Comparison of ENCODE assay signal across 21 cellular contexts in genomic region chr7:42907316-42907715, GRCh38. TPM values are rescaled to one million over a fixed set of nuclear protein-coding genes. Genes with fewer than 3 reads are reported as not detected.
DNase-seq lines count a peak whose midpoint lies in the region; ATAC-seq and TF ChIP-seq lines count a peak whose summit lies in the region.
"Had no signal": no experiment of that assay in that cellular context is flagged by ENCODE, and none has a peak within 500 bp of the region (broad histone marks: within the 10 kb centered on the region; RNA-seq: fewer than 3 reads in every experiment).

No MANE protein-coding gene starts in this region.

- no peak overlapping the region for H3K4me3 Mint-ChIP-seq in H9
- H3K4me3 Mint-ChIP-seq: CD8-positive, alpha-beta memory T cell had no signal

- no peak overlapping the region for H4K91ac ChIP-seq in H9 (ENCODE audit: insufficient read length, low read depth, low read length)

- H3K4me3 ChIP-seq in AG10803 (ENCODE audit: low read length): no peak overlapping the region
- no peak overlapping the region for H3K4me3 ChIP-seq in cardiac fibroblast (replicated peaks in 1 of 2; ENCODE audit: low read depth in 2 of 2, low read length in 2 of 2)
- H3K4me3 ChIP-seq: MG63 had no signal

- no peak overlapping the region for H2AFZ ChIP-seq in H9 (ENCODE audit: low read length)

- H2BK120ac ChIP-seq in H9 (ENCODE audit: low read depth, low read length, poor library complexity, severe bottlenecking): no peak overlapping the region

- no peak overlapping the region for H3K14ac ChIP-seq in H9 (ENCODE audit: insufficient read depth, low read length)

- no peak overlapping the region for H2BK5ac ChIP-seq in H9 (ENCODE audit: insufficient read length, low read length)

- no peak overlapping the region for H3K27ac ChIP-seq in H9 (ENCODE audit: insufficient read length, low read depth, low read length)
- H3K27ac ChIP-seq: C4-2B had no signal

- no peaks in the 10 kb centered on the region for H3K79me1 ChIP-seq in H9 (ENCODE audit: insufficient read depth, low read depth, low read length, poor library complexity, severe bottlenecking)

- peaks cover 9% of the 10 kb centered on the region for H3K23me2 ChIP-seq in H9 (ENCODE audit: insufficient read length, low read depth, low read length, poor library complexity, severe bottlenecking)

- H3K27me3 ChIP-seq in H9 (ENCODE audit: insufficient read depth, low read length): no peaks in the 10 kb centered on the region
- H3K27me3 ChIP-seq: MG63 had no signal

- peaks cover 2 to 12% (median 11%) of the 10 kb centered on the region in 3 experiments; a peak in 5 of 7 replicates for H3K36me3 Mint-ChIP-seq in H9 (ENCODE audit: insufficient read depth in 1 of 3, low read depth in 3 of 3)

- no peak for TF ChIP-seq CTCF in AG10803 (conservative IDR thresholded peaks at IDR 0.05; ENCODE audit: low read length)
- TF ChIP-seq CTCF in cardiac fibroblast (IDR thresholded peaks at IDR 0.05; ENCODE audit: low read depth, low read length): no peak
- no peak for TF ChIP-seq CTCF in H9 (conservative IDR thresholded peaks at IDR 0.05)

- H4K8ac ChIP-seq in H9 (replicated peaks; ENCODE audit: insufficient read length, low read depth, low read length): no peak overlapping the region

- H3K4me1 Mint-ChIP-seq in H9: peaks cover 20 to 25% of the 10 kb centered on the region in 2 experiments

- no peaks in the 10 kb centered on the region for H3K9me3 Mint-ChIP-seq in H9
- H3K9me3 Mint-ChIP-seq: CD8-positive, alpha-beta memory T cell had no signal

- H2BK15ac ChIP-seq in H9 (ENCODE audit: low read depth, low read length): no peak overlapping the region

- H3K56ac ChIP-seq in H9 (ENCODE audit: insufficient read length, low read depth, low read length): no peak overlapping the region

- H3T11ph ChIP-seq in H9 (ENCODE audit: low read length): no peak overlapping the region

- no peak overlapping the region for H3K23ac ChIP-seq in H9 (ENCODE audit: insufficient read length, low read depth, low read length)

- peaks cover 3% of the 10 kb centered on the region; the same call in 1 of the 2 replicates for H3K79me2 ChIP-seq in H9 (ENCODE audit: insufficient read depth, low read length)

- no peaks in the 10 kb centered on the region for H3K9me3 ChIP-seq in H9 (ENCODE audit: control insufficient read depth, low read depth, low read length)
- H3K9me3 ChIP-seq: MG63 had no signal

- H3K27ac Mint-ChIP-seq in H9: no peak overlapping the region

- peak; percentile 74 for DNase-seq in AG10803 (ENCODE audit: low read depth)
- peak; percentile 26 for DNase-seq in M059J (ENCODE audit: low read depth)
- peak; percentile 20 to 44 for DNase-seq in cardiac fibroblast (ENCODE audit: low read depth in 2 of 2)
- peak; percentile 28 for DNase-seq in left kidney (ENCODE audit: low read depth, low spot score)
- DNase-seq in H9: no peak
- DNase-seq in cerebellar nuclear complex (lab: John Stamatoyannopoulos, UW): no peak
- no peak for DNase-seq in activated CD4-positive, CD25-positive, alpha-beta regulatory T cell treated with anti-CD3 and anti-CD28 coated beads, Interleukin-2, amount 50 U/mL, for 72 hours
- DNase-seq: Calu3; CD8-positive, alpha-beta memory T cell; DMS153; GF-D8; Karpas-422; MG63; NCI-H1417; NCI-H187; NCI-H446; NCI-H526; PC-3; SHP77 had no signal

- no peaks in the 10 kb centered on the region for H4K20me1 ChIP-seq in H9 (ENCODE audit: control insufficient read depth, insufficient read depth, insufficient read length)

- H2BK20ac ChIP-seq in H9 (ENCODE audit: low read depth, low read length, poor library complexity, severe bottlenecking): no peak overlapping the region

- no peak overlapping the region for H3K18ac ChIP-seq in H9 (ENCODE audit: insufficient read length, low read depth, low read length)

- H3K27me3 Mint-ChIP-seq in H9 (ENCODE audit: low read depth): no peaks in the 10 kb centered on the region
- H3K27me3 Mint-ChIP-seq: CD8-positive, alpha-beta memory T cell had no signal

- H4K5ac ChIP-seq in H9 (ENCODE audit: insufficient read length, low read depth, low read length): no peak overlapping the region

- no peak overlapping the region for H2AK5ac ChIP-seq in H9 (ENCODE audit: insufficient read length, low read length)

- no peak for ATAC-seq in HG03196 (IDR thresholded peaks at IDR 0.05; ENCODE audit: unreplicated experiment)
- ATAC-seq: PC-3 had no signal

- peaks cover 8% of the 10 kb centered on the region for H3K4me1 ChIP-seq in H9 (ENCODE audit: insufficient read depth, low read length)

- H3K4ac ChIP-seq in H9 (ENCODE audit: low read depth, low read length): no peak overlapping the region

- H2BK12ac ChIP-seq in H9 (ENCODE audit: insufficient read length, low read depth, low read length): no peak overlapping the region

- no peak overlapping the region for H3K4me2 ChIP-seq in H9 (ENCODE audit: insufficient read depth, insufficient read length, low read length)

- H3K9ac ChIP-seq in H9 (ENCODE audit: extremely low read depth, insufficient read length, low read length): no peak overlapping the region

RNA-seq across cellular contexts. Expression of gene C7orf25, which starts 4.6 kb away (rescaled TPM):
- total RNA-seq in M059J (2014; rRNA removed; shearing (Covaris generic)): 8.2 and 15.5 TPM in 2 replicates
- total RNA-seq in H9 (2021): 2.9 and 3.8 TPM in 2 replicates

RNA-seq across cellular contexts. Expression of gene PSMA2, which starts 24.7 kb away (rescaled TPM):
- total RNA-seq in M059J (2014; rRNA removed; shearing (Covaris generic)): 306 and 309 TPM in 2 replicates
- total RNA-seq in H9 (2021): 227 and 239 TPM in 2 replicates

RNA-seq across cellular contexts. Expression of gene MRPL32, which starts 24.9 kb away (rescaled TPM):
- 76.2 and 89.5 TPM in 2 replicates for total RNA-seq in M059J (2014; rRNA removed; shearing (Covaris generic))
- total RNA-seq in H9 (2021): 97.2 and 101 TPM in 2 replicates

Comparison
In these comparisons a context has a peak if more than half of its experiments do, and no peak if none do; other contexts are left out.
1. DNase-seq: peak in AG10803 (single experiment), M059J (single experiment), cardiac fibroblast (2 of 2) and left kidney (single experiment); none in H9 (single experiment), cerebellar nuclear complex (0 of 2) and activated CD4-positive, CD25-positive, alpha-beta regulatory T cell treated with anti-CD3 and anti-CD28 coated beads, Interleukin-2, amount 50 U/mL, for 72 hours (single experiment).